ENCODE assay signal across 20 cellular contexts in the genomic region with DNA sequence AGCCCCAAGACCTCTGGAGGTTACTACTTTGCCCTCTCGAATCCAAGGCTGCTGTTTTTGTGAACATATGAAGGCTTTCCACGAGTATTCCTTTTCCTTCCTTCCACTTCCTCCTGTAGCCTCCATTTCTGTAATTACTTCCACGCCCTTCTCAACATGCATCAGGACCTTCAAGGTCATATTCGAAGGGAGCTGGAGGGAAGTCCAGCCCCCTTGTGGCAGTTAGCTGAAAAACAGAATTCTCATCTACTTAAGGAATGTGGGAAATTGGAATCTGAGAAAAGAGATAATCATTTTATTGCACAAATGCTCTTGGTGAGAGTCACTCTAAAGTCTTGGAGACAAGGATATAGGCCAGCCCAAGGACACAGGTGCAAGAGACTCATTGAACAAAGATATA.
DNase-seq lines count a peak whose midpoint lies in the region; TF ChIP-seq lines count a peak whose summit lies in the region.
"Had no signal": no experiment of that assay in that cellular context is flagged by ENCODE, and none has a peak within 500 bp of the region (broad histone marks: within the 10 kb centered on the region; RNA-seq: fewer than 3 reads in every experiment).

No MANE protein-coding gene starts in this region.

- H3K27ac ChIP-seq in OCI-LY7 (ENCODE audit: low read depth, low read length, poor library complexity, severe bottlenecking) (no peak overlapping the region), hepatocyte (no peak overlapping the region), substantia nigra (ENCODE audit: low read depth, low read length, poor library complexity, severe bottlenecking) (no peak overlapping the region)
- H3K27ac ChIP-seq: adrenal gland had no signal

- intact Hi-C loops in OCI-LY7 (cut with micrococcal nuclease; ENCODE audit: unreplicated experiment): no loop called here

- H2AFZ ChIP-seq in OCI-LY7 (ENCODE audit: low read length) (no peak overlapping the region), hepatocyte (no peak overlapping the region)

- H3K79me2 ChIP-seq in OCI-LY7 (ENCODE audit: insufficient read depth, low read depth, low read length) (no peaks in the 10 kb centered on the region), hepatocyte (no peaks in the 10 kb centered on the region)

- BruUV-seq in OCI-LY7 (replicated peaks; lab: Mats Ljungman, UMichigan): no TSS peak

- no peak overlapping the region for H3K4me3 ChIP-seq in OCI-LY7 (ENCODE audit: low read depth, low read length, poor library complexity, severe bottlenecking)
- no peak overlapping the region for H3K4me3 ChIP-seq in hepatocyte
- H3K4me3 ChIP-seq: adrenal gland, HAP-1, lung had no signal

- TF ChIP-seq CTCF in GM12873 (IDR thresholded peaks at IDR 0.05; ENCODE audit: insufficient read depth, low read depth, low read length, missing control alignments) (peak; percentile 28), OCI-LY7 (conservative IDR thresholded peaks at IDR 0.05; ENCODE audit: low read length) (peak; percentile 40; the same call in 1 of the 2 replicates), hepatocyte (IDR thresholded peaks at IDR 0.05; ENCODE audit: poor library complexity) (peak; percentile 13)

- H3K4me1 ChIP-seq in OCI-LY7 (ENCODE audit: insufficient read depth, low read length, poor library complexity, severe bottlenecking): no peaks in the 10 kb centered on the region
- no peaks in the 10 kb centered on the region for H3K4me1 ChIP-seq in hepatocyte (ENCODE audit: insufficient read depth)
- H3K4me1 ChIP-seq: adrenal gland, HAP-1 had no signal

- 77% methylated on average over 4 of the region's 4 CpGs for WGBS in hepatocyte (ENCODE audit: low lambda C conversion rate, missing lambda C conversion rate)

- H3K4me2 ChIP-seq in OCI-LY7 (ENCODE audit: low read length) (no peak overlapping the region), hepatocyte (no peak overlapping the region)

- H3K9me3 ChIP-seq in OCI-LY7 (ENCODE audit: low read length) (no peaks in the 10 kb centered on the region), hepatocyte (ENCODE audit: low read depth) (no peaks in the 10 kb centered on the region)
- H3K9me3 ChIP-seq: adrenal gland, HAP-1 had no signal

- no peaks in the 10 kb centered on the region for H3K27me3 ChIP-seq in hepatocyte
- H3K27me3 ChIP-seq: adrenal gland had no signal

- in situ Hi-C loops in ACHN (cut with HindIII; ENCODE audit: low pct_ligation_motif_present, low pct_unique_long_range_greater_than_20kb, low sequenced_read_pairs): no loop called here

- CTCF ChIA-PET in OCI-LY7 (lab: Charles Lee; ENCODE audit: unreplicated experiment): no interaction called here

- H3K9me2 ChIP-seq in OCI-LY7 (ENCODE audit: insufficient read depth, low read length) (no peaks in the 10 kb centered on the region), hepatocyte (replicated peaks; ENCODE audit: insufficient read depth) (no peaks in the 10 kb centered on the region)

- POLR2A ChIA-PET in OCI-LY7 (lab: Charles Lee): no interaction called here

- DNase-seq in ACHN: peak; percentile 37
- no peak for DNase-seq in OCI-LY7 (ENCODE audit: low spot score)
- no peak for DNase-seq in hepatocyte (ENCODE audit: low spot score)
- DNase-seq in substantia nigra (lab: John Stamatoyannopoulos, UW): no peak
- no peak for DNase-seq in NCI-H2081 (lab: John Stamatoyannopoulos, UW)
- DNase-seq in kidney tubule cell (ENCODE audit: low spot score): no peak
- DNase-seq in occipital lobe (lab: John Stamatoyannopoulos, UW): no peak
- DNase-seq: activated CD8-positive, alpha-beta T cell treated with anti-CD3 and anti-CD28 coated beads for 36 hours; adrenal gland; AML-193; central memory CD4-positive, alpha-beta T cell; DMS79 treated with DMSO at 0.1 percent for 48 hours; effector memory CD8-positive, alpha-beta T cell; NCI-H1105; NCI-H345; PC-3; SW 1271 had no signal

- H3K36me3 ChIP-seq in OCI-LY7 (ENCODE audit: insufficient read depth, low read length) (no peaks in the 10 kb centered on the region), hepatocyte (replicated peaks; ENCODE audit: insufficient read depth, low read depth) (no peaks in the 10 kb centered on the region)
- H3K36me3 ChIP-seq: adrenal gland, HAP-1 had no signal

- H4K20me1 ChIP-seq in OCI-LY7 (ENCODE audit: insufficient read depth, low read length) (no peaks in the 10 kb centered on the region), hepatocyte (ENCODE audit: insufficient read depth, poor library complexity, severe bottlenecking) (no peaks in the 10 kb centered on the region)
